ENCODE assay signal across 32 cellular contexts in genomic region chr2:22981785-22982184, GRCh38.
"Had no signal": no experiment of that assay in that cellular context is flagged by ENCODE, and none has a peak within 500 bp of the region (broad histone marks: within the 10 kb centered on the region; RNA-seq: fewer than 3 reads in every experiment).

No MANE protein-coding gene starts in this region.

- ATAC-seq: activated naive CD4-positive, alpha-beta T cell treated with anti-CD3 and anti-CD28 coated beads, Interleukin-2, amount 50 U/mL, for 72 hours; activated T-cell treated with anti-CD3 and anti-CD28 coated beads, Interleukin-2, amount 50 U/mL, for 4 hours; body of pancreas; K562; Panc1 had no signal

- DNase-seq: activated B cell treated with CpG ODN at 0.5 μM for 24 hours; activated CD4-positive, alpha-beta memory T cell treated with anti-CD3 and anti-CD28 coated beads for 36 hours; activated CD4-positive, alpha-beta T cell treated with anti-CD3 and anti-CD28 coated beads for 4 hours; activated CD4-positive, alpha-beta T cell treated with anti-CD3 and anti-CD28 coated beads, Interleukin-2, amount 50 U/mL, for 1 hour; activated CD4-positive, CD25-positive, alpha-beta regulatory T cell treated with anti-CD3 and anti-CD28 coated beads, Interleukin-2, amount 50 U/mL, for 72 hours; activated CD8-positive, alpha-beta memory T cell treated with anti-CD3 and anti-CD28 coated beads, Interleukin-2, amount 50 U/mL, for 4 hours; activated gamma-delta T cell treated with Interleukin-2 at 50 U/mL for 16 hours; activated naive CD4-positive, alpha-beta T cell treated with anti-CD3 and anti-CD28 coated beads for 36 hours; activated T-cell treated with anti-CD3 and anti-CD28 coated beads for 4 hours; activated T-cell treated with anti-CD3 and anti-CD28 coated beads, Interleukin-2, amount 50 U/mL, for 4 hours; adrenal gland; body of pancreas; NCI-H1092 treated with DMSO at 0.1 percent for 48 hours; NCI-H1436; NCI-H187; NCI-H2029 treated with DMSO at 0.1 percent for 48 hours; NCI-H2107; NCI-H226; NCI-H446 treated with DMSO at 0.1 percent for 48 hours; NCI-H524; NCI-H69; SHP77; SJCRH30; SW 1271; T-helper 1 cell; T-helper 2 cell; T-helper 9 cell had no signal

- H3K27ac ChIP-seq: adrenal gland, body of pancreas, breast epithelium, SJCRH30, VCaP had no signal

- H3K36me3 ChIP-seq: adrenal gland, breast epithelium, SJCRH30 had no signal

- H3K4me1 ChIP-seq: adrenal gland, body of pancreas, breast epithelium, SJCRH30 had no signal

- H3K9me3 ChIP-seq: adrenal gland, body of pancreas, breast epithelium, SJCRH30 had no signal

- H3K27me3 ChIP-seq: adrenal gland, body of pancreas, breast epithelium, SJCRH30 had no signal

- H3K4me3 ChIP-seq: adrenal gland, body of pancreas, breast epithelium, K562, SJCRH30 had no signal
